Comparison of ENCODE assay signal across 2 cellular contexts in the genomic region with DNA sequence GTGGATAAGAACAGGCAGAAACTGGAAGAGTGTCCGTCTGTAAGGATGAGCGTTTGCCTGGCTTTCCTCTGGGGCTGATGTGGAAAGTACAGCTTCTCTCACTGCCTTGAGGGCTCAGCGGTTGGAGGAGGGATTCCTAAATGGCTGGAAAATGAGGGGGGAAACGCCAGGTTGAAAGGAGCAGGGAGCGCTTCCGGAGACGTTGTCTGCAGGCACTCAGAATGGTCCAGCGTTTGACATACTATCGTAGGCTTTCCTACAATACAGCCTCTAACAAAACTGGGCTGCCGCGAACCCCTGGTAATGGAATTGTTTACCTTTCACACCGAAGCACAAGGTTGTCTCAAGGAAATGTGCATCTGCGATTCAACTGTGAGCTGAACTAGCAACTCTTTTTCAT.
TF ChIP-seq lines count a peak whose summit lies in the region.

No MANE protein-coding gene starts in this region.

TF ChIP-seq in HepG2, 621 proteins besides CTCF, POLR2A, EP300 and RAD21:
- TF ChIP-seq, protein P1, sequence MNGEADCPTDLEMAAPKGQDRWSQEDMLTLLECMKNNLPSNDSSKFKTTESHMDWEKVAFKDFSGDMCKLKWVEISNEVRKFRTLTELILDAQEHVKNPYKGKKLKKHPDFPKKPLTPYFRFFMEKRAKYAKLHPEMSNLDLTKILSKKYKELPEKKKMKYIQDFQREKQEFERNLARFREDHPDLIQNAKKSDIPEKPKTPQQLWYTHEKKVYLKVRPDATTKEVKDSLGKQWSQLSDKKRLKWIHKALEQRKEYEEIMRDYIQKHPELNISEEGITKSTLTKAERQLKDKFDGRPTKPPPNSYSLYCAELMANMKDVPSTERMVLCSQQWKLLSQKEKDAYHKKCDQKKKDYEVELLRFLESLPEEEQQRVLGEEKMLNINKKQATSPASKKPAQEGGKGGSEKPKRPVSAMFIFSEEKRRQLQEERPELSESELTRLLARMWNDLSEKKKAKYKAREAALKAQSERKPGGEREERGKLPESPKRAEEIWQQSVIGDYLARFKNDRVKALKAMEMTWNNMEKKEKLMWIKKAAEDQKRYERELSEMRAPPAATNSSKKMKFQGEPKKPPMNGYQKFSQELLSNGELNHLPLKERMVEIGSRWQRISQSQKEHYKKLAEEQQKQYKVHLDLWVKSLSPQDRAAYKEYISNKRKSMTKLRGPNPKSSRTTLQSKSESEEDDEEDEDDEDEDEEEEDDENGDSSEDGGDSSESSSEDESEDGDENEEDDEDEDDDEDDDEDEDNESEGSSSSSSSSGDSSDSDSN (CRISPR knock-in tag; IDR thresholded peaks at IDR 0.05) = no peak
- no peak for TF ChIP-seq NKX3-1 (CRISPR knock-in tag; IDR thresholded peaks at IDR 0.05)

TF ChIP-seq in H1, 55 proteins besides CTCF, POLR2A, EP300 and RAD21:
- TF ChIP-seq TAF1 (IDR thresholded peaks at IDR 0.05; ENCODE audit: low read depth, low read length) (no peak), MAFK (IDR thresholded peaks at IDR 0.05; ENCODE audit: low read depth, low read length) (no peak), ZNF274 (IDR thresholded peaks at IDR 0.05; ENCODE audit: borderline replicate concordance, extremely low read depth, low read length) (no peak), SUZ12 (IDR thresholded peaks at IDR 0.05; ENCODE audit: low read length) (no peak), JUND (IDR thresholded peaks at IDR 0.05; ENCODE audit: low read length) (no peak), ATF2 (IDR thresholded peaks at IDR 0.05; ENCODE audit: low read length) (no peak), RBBP5 (IDR thresholded peaks at IDR 0.05; ENCODE audit: borderline replicate concordance, low read depth, low read length) (no peak), KDM5A (IDR thresholded peaks at IDR 0.05; ENCODE audit: low read length) (no peak), HDAC6 (IDR thresholded peaks at IDR 0.05; ENCODE audit: low read depth, low read length) (no peak), TEAD4 (IDR thresholded peaks at IDR 0.05; ENCODE audit: low read depth, low read length) (no peak), CHD2 (IDR thresholded peaks at IDR 0.05; ENCODE audit: low read length) (no peak), POLR2AphosphoS5 (IDR thresholded peaks at IDR 0.05; ENCODE audit: low read depth, low read length) (no peak), MAX (IDR thresholded peaks at IDR 0.05) (no peak), RXRA (IDR thresholded peaks at IDR 0.05; ENCODE audit: insufficient read depth, low read depth, low read length) (no peak), BRCA1 (IDR thresholded peaks at IDR 0.05; ENCODE audit: low read depth, low read length) (no peak), SP2 (IDR thresholded peaks at IDR 0.05; ENCODE audit: low read length) (no peak), SRF (IDR thresholded peaks at IDR 0.05; ENCODE audit: low read depth, low read length) (no peak), CEBPB (IDR thresholded peaks at IDR 0.05; ENCODE audit: low read depth, low read length) (no peak), CREB1 (IDR thresholded peaks at IDR 0.05) (no peak)
TF ChIP-seq in H1: peak in this region for 0.
